In genomic region chr22:49151256-49152131, GRCh38 we compare ENCODE assay signal across 30 cellular contexts.
A peak's percentile ranks its signal among the peaks of the same experiment; 100 is the strongest.
DNase-seq lines count a peak whose midpoint lies in the region; ATAC-seq and TF ChIP-seq lines count a peak whose summit lies in the region.
"Had no signal": no experiment of that assay in that cellular context is flagged by ENCODE, and none has a peak within 500 bp of the region (broad histone marks: within the 10 kb centered on the region; RNA-seq: fewer than 3 reads in every experiment).

No MANE protein-coding gene starts in this region.

- H3K4me3 Mint-ChIP-seq in CD14-positive monocyte (no peak overlapping the region), endodermal cell (no peak overlapping the region), progenitor cell of endocrine pancreas (ENCODE audit: low read depth) (no peak overlapping the region)
- H3K4me3 Mint-ChIP-seq: activated CD4-positive, alpha-beta T cell treated with anti-CD3 and anti-CD28 coated beads, Interleukin-2, amount 10 ng/mL, durations not matched to agents 24 days and 14 days; activated T-cell treated with anti-CD3 and anti-CD28 coated beads, Interleukin-2, amount 50 U/mL, for 24 hours; HFFc6; type B pancreatic cell had no signal

- peak; percentile 41 for DNase-seq in CD14-positive monocyte (ENCODE audit: low spot score)
- DNase-seq in NCI-H2171 (lab: John Stamatoyannopoulos, UW) = peak; percentile 46
- DNase-seq in endodermal cell = no peak
- no peak for DNase-seq in progenitor cell of endocrine pancreas (ENCODE audit: low spot score, unreplicated experiment)
- DNase-seq in NCI-H1694 (lab: John Stamatoyannopoulos, UW) = no peak
- no peak for DNase-seq in DMS79 (lab: John Stamatoyannopoulos, UW)
- DNase-seq: activated CD4-positive, alpha-beta T cell treated with anti-CD3 and anti-CD28 coated beads, Interleukin-2, amount 10 ng/mL, durations not matched to agents 24 days and 14 days; activated CD8-positive, alpha-beta memory T cell treated with anti-CD3 and anti-CD28 coated beads for 24 hours; activated gamma-delta T cell; activated T-cell treated with anti-CD3 and anti-CD28 coated beads, Interleukin-2, amount 50 U/mL, for 24 hours; C1 segment of cervical spinal cord; DMS53; GDM1; GM23248; HFFc6; mesenchymal stem cell; SHP77; stimulated activated CD4-positive, alpha-beta T cell treated with anti-CD3 and anti-CD28 coated beads, Interleukin-4, amount 100 ng/mL, for 24 hours; substantia nigra; T-helper 9 cell had no signal

- no peaks in the 10 kb centered on the region for H3K27me3 ChIP-seq in endodermal cell (ENCODE audit: control insufficient read depth, insufficient read depth, low read length, poor library complexity, severe bottlenecking)
- H3K27me3 ChIP-seq: ascending aorta, cardiac muscle cell, neutrophil had no signal

- H3K4me1 Mint-ChIP-seq in CD14-positive monocyte (no peaks in the 10 kb centered on the region), endodermal cell (peaks cover 13% of the 10 kb centered on the region), progenitor cell of endocrine pancreas (ENCODE audit: low read depth) (peaks cover 16% of the 10 kb centered on the region)
- H3K4me1 Mint-ChIP-seq: activated CD4-positive, alpha-beta T cell treated with anti-CD3 and anti-CD28 coated beads, Interleukin-2, amount 10 ng/mL, durations not matched to agents 24 days and 14 days had no signal

- 85 to 87% methylated on average over 13 to 24 of the region's 24 CpGs for WGBS in endodermal cell (ENCODE audit: insufficient coverage in 1 of 2, insufficient read length in 1 of 2), 2 experiments

- no peak overlapping the region for H3K4me3 ChIP-seq in endodermal cell (ENCODE audit: low read length)
- H3K4me3 ChIP-seq: ascending aorta, cardiac muscle cell, GM23248, left lung had no signal

- H3K27ac ChIP-seq in endodermal cell (ENCODE audit: low read depth, low read length) = peak overlapping the region; percentile 34
- H3K27ac ChIP-seq: ascending aorta, cardiac muscle cell, GM23248, left lung, neutrophil, VCaP had no signal

- H3K27me3 Mint-ChIP-seq in CD14-positive monocyte (ENCODE audit: low read depth in 3 of 3) (peaks cover 3 to 6% (median 4%) of the 10 kb centered on the region in 3 donors), endodermal cell (ENCODE audit: insufficient read depth) (no peaks in the 10 kb centered on the region), progenitor cell of endocrine pancreas (peaks cover 13% of the 10 kb centered on the region)
- H3K27me3 Mint-ChIP-seq: activated CD4-positive, alpha-beta T cell treated with anti-CD3 and anti-CD28 coated beads, Interleukin-2, amount 10 ng/mL, durations not matched to agents 24 days and 14 days had no signal

- H3K36me3 Mint-ChIP-seq in CD14-positive monocyte (no peaks in the 10 kb centered on the region), endodermal cell (ENCODE audit: low read depth) (no peaks in the 10 kb centered on the region), progenitor cell of endocrine pancreas (ENCODE audit: insufficient read depth) (no peaks in the 10 kb centered on the region)
- H3K36me3 Mint-ChIP-seq: type B pancreatic cell had no signal

- H3K27ac Mint-ChIP-seq in CD14-positive monocyte (peak overlapping the region in 1 of 7 donors; percentile 20), endodermal cell (peak overlapping the region; percentile 58), progenitor cell of endocrine pancreas (peak overlapping the region; percentile 59)
- H3K27ac Mint-ChIP-seq: activated CD4-positive, alpha-beta T cell treated with anti-CD3 and anti-CD28 coated beads, Interleukin-2, amount 10 ng/mL, durations not matched to agents 24 days and 14 days; activated T-cell treated with anti-CD3 and anti-CD28 coated beads, Interleukin-2, amount 50 U/mL, for 24 hours; HFFc6; type B pancreatic cell had no signal

- H3K36me3 ChIP-seq in endodermal cell (ENCODE audit: control insufficient read depth, insufficient read depth, low read length) = no peaks in the 10 kb centered on the region
- H3K36me3 ChIP-seq: ascending aorta, cardiac muscle cell, left lung, neutrophil had no signal

- peaks cover 13% of the 10 kb centered on the region for H3K4me1 ChIP-seq in endodermal cell (ENCODE audit: control insufficient read depth, insufficient read depth, low read length)
- H3K4me1 ChIP-seq: ascending aorta, Caco-2, left lung had no signal

- H3K9ac ChIP-seq in endodermal cell (ENCODE audit: extremely low read depth, low read length, poor library complexity, severe bottlenecking) = no peak overlapping the region
- H3K9ac ChIP-seq: GM23248 had no signal

- intact Hi-C loops in CD14-positive monocyte (cut with micrococcal nuclease) = no loop called here

- TF ChIP-seq CTCF in CD14-positive monocyte (IDR thresholded peaks at IDR 0.05) = no peak
- no peak for TF ChIP-seq CTCF in endodermal cell (conservative IDR thresholded peaks at IDR 0.05)
- TF ChIP-seq CTCF in progenitor cell of endocrine pancreas (IDR thresholded peaks at IDR 0.05; ENCODE audit: unreplicated experiment) = no peak

- H3K9me3 Mint-ChIP-seq in CD14-positive monocyte (peaks cover 2 to 6% (median 4%) of the 10 kb centered on the region in 7 donors), endodermal cell (no peaks in the 10 kb centered on the region), progenitor cell of endocrine pancreas (ENCODE audit: low read depth) (no peaks in the 10 kb centered on the region)
- H3K9me3 Mint-ChIP-seq: activated CD4-positive, alpha-beta T cell treated with anti-CD3 and anti-CD28 coated beads, Interleukin-2, amount 10 ng/mL, durations not matched to agents 24 days and 14 days; activated T-cell treated with anti-CD3 and anti-CD28 coated beads, Interleukin-2, amount 50 U/mL, for 24 hours; type B pancreatic cell had no signal

- ATAC-seq in HG02763 (IDR thresholded peaks at IDR 0.05; ENCODE audit: unreplicated experiment) = no peak
- ATAC-seq: esophagus mucosa, left lung, sciatic nerve had no signal

- no peaks in the 10 kb centered on the region for H3K9me3 ChIP-seq in endodermal cell (ENCODE audit: control insufficient read depth, low read length)
- H3K9me3 ChIP-seq: ascending aorta, Caco-2, left lung, neutrophil had no signal

Comparison
In these comparisons a context has a peak if more than half of its experiments do, and no peak if none do; other contexts are left out.
1. DNase-seq: peak in CD14-positive monocyte (single experiment) and NCI-H2171 (single experiment); none in endodermal cell (single experiment), progenitor cell of endocrine pancreas (single experiment), NCI-H1694 (single experiment) and DMS79 (single experiment).